Comparison of ENCODE assay signal across 26 cellular contexts in the genomic region with DNA sequence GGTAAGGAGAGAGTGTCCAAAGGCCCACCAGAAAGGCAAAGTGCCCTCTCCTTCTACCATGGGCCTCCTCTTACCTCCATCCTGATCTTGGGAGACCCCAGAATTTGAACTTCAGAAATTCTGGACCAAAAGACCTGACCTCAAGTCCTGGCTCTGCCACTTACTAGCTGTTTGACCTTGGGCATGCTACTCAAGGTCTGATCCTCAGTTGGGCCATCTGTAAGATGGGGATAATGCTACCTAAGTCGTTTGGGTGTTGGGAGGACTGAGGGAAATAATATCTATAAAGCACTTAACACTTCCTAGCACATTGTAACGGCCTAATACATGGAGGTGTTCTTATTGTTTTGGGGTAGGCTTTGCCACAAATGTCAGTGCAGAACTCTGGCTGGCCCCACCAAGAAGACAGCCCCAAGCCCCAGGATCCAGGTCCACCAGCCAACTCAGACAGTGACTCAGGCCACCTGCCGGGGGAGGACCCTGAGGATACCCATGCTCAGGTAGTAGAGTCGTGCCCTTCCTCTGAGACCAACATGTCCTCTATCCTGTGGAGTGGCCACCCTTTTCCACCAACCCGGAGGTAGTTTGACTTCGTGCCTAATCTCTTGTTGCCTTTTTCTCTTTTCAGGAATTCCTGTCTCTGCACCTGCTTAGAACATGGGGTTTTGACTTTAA. TPM values are rescaled to one million over a fixed set of nuclear protein-coding genes. Genes with fewer than 3 reads are reported as not detected.
"Had no signal": no experiment of that assay in that cellular context is flagged by ENCODE, and none has a peak within 500 bp of the region (broad histone marks: within the 10 kb centered on the region; RNA-seq: fewer than 3 reads in every experiment).

No MANE protein-coding gene starts in this region.

- H3K27ac ChIP-seq: cardiac muscle cell, parathyroid adenoma, WERI-Rb-1 had no signal

- H3K27me3 ChIP-seq: cardiac muscle cell, thyroid gland had no signal

- H2AFZ ChIP-seq: parathyroid adenoma had no signal

- H3K79me2 ChIP-seq: parathyroid adenoma had no signal

- H3K36me3 ChIP-seq: cardiac muscle cell, thyroid gland had no signal

- H3K4me3 ChIP-seq: cardiac muscle cell, thyroid gland had no signal

- H3K9me3 ChIP-seq: thyroid gland had no signal

- DNase-seq: activated CD4-positive, alpha-beta T cell treated with anti-CD3 and anti-CD28 coated beads, Interleukin-2, amount 10 ng/mL, durations not matched to agents 7 days and 5 days; activated CD4-positive, CD25-positive, alpha-beta regulatory T cell treated with anti-CD3 and anti-CD28 coated beads, Interleukin-2, amount 50 U/mL, for 72 hours; activated CD8-positive, alpha-beta T cell treated with anti-CD3 and anti-CD28 coated beads, Interleukin-2, amount 10 ng/mL, durations not matched to agents 7 days and 5 days; activated gamma-delta T cell; activated naive CD4-positive, alpha-beta T cell treated with anti-CD3 and anti-CD28 coated beads, Interleukin-2, amount 50 U/mL, for 16 hours; activated naive CD8-positive, alpha-beta T cell treated with anti-CD3 and anti-CD28 coated beads, Interleukin-2, amount 50 U/mL, for 24 hours; erythroblast; foreskin melanocyte; glutamatergic neuron; hypothalamus; stimulated activated CD4-positive, alpha-beta T cell treated with anti-CD3 and anti-CD28 coated beads, Interleukin-12 subunit alpha, Interleukin-12 subunit beta, amount 100 ng/mL, for 4 hours; stimulated activated CD4-positive, alpha-beta T cell treated with anti-CD3 and anti-CD28 coated beads, Interleukin-4, amount 100 ng/mL, for 4 hours; stimulated activated naive CD8-positive, alpha-beta T cell treated with anti-CD3 and anti-CD28 coated beads, Interleukin-15, Interleukin-2, amounts not matched to agents 100 U/mL and 50 U/mL, for 24 hours; substantia nigra; thyroid gland; WERI-Rb-1 had no signal

- FAIRE-seq: colon, TTC549, urothelium cell line had no signal

- ATAC-seq: activated CD8-positive, alpha-beta T cell treated with anti-CD3 and anti-CD28 coated beads, Interleukin-2, amount 10 ng/mL, durations not matched to agents 7 days and 5 days; activated naive CD8-positive, alpha-beta T cell treated with anti-CD3 and anti-CD28 coated beads, Interleukin-2, amount 50 U/mL, for 24 hours; natural killer cell treated with Interleukin-12 subunit alpha and Interleukin-12 subunit beta and Interleukin-15 and Interleukin-18, amount 100 ng/mL, for 72 hours; right cardiac atrium; stimulated activated naive CD8-positive, alpha-beta T cell treated with anti-CD3 and anti-CD28 coated beads, Interleukin-15, Interleukin-2, amounts not matched to agents 100 U/mL and 50 U/mL, for 24 hours had no signal

- H3K9ac ChIP-seq: parathyroid adenoma had no signal

RNA-seq across cellular contexts. Expression of a gene that starts 2.7 kb away (rescaled TPM):
- total RNA-seq: activated CD4-positive, alpha-beta T cell treated with anti-CD3 and anti-CD28 coated beads, Interleukin-2, amount 10 ng/mL, durations not matched to agents 7 days and 5 days; activated T-helper 1 cell treated with anti-CD3 and anti-CD28 coated beads, Interleukin-12 subunit alpha, Interleukin-12 subunit beta, Interleukin-2, Interleukin-4 antibody, amounts not matched to agents 30 ng/mL and 10 ng/mL and 1 ng/mL, durations not matched to agents 14 hours and 24 hours and 36 hours; natural killer cell treated with Interleukin-12 subunit alpha and Interleukin-12 subunit beta and Interleukin-15 and Interleukin-18, amount 100 ng/mL, for 72 hours had no signal

RNA-seq across cellular contexts. Expression of a gene that starts 36.0 kb away (rescaled TPM):
- total RNA-seq: activated CD4-positive, alpha-beta T cell treated with anti-CD3 and anti-CD28 coated beads, Interleukin-2, amount 10 ng/mL, durations not matched to agents 7 days and 5 days; activated CD8-positive, alpha-beta T cell treated with anti-CD3 and anti-CD28 coated beads, Interleukin-2, amount 10 ng/mL, durations not matched to agents 7 days and 5 days; cardiac muscle cell; liver; natural killer cell treated with Interleukin-12 subunit alpha and Interleukin-12 subunit beta and Interleukin-15 and Interleukin-18, amount 100 ng/mL, for 72 hours; pulmonary artery endothelial cell; thyroid gland had no signal
